ENCODE assay signal across 8 cellular contexts in the genomic region with DNA sequence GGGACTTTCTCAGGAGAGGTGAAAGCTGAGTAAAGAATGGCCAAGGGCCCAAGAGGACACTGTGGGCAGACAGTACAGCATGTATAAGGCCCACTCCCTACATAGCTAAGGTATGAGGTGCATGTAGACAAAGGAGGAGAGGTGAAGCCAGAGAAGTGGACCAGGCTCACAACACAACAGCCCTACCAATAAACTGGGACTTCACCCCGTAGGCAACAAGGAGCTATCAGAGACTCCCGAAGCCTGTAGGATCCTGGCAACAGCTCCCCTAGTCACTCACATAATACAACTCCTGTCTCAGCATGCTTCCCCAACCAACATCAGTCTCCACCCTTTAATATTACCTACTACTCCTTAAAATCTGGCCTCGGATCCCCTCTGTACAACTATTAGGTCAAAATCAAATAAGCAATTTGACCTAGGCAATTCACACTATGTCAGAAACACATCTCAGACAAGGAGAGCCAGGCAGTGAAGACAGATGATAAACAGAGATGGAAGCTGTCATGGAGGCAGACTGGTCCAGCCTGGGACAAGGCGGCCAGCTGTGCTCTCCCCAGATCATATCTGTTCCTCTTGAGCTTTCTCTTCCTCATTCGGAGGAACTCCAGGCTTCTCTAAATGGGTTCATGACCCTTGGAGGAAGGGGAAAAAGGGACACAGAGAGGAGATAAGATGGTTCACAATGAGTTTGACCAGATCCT. TPM values are rescaled to one million over a fixed set of nuclear protein-coding genes. Genes with fewer than 3 reads are reported as not detected.
A peak's percentile ranks its signal among the peaks of the same experiment; 100 is the strongest.
DNase-seq lines count a peak whose midpoint lies in the region; TF ChIP-seq lines count a peak whose summit lies in the region.

No MANE protein-coding gene starts in this region.

- H3K27me3 ChIP-seq in BLaER1 treated with 17β-estradiol and CSF1 and Interleukin-3, amounts not matched to agents 10 nM and 100 nM = no peaks in the 10 kb centered on the region
- H3K27me3 ChIP-seq in muscle layer of duodenum (ENCODE audit: low read depth, low read length) = no peaks in the 10 kb centered on the region

- DNase-seq in LNCaP clone FGC (ENCODE audit: low read depth) (no peak), SW 1271 (lab: John Stamatoyannopoulos, UW) (no peak), NCI-H446 (lab: John Stamatoyannopoulos, UW) (no peak), NCI-H128 (lab: John Stamatoyannopoulos, UW; ENCODE audit: unreplicated experiment) (no peak)
- DNase-seq in activated CD8-positive, alpha-beta memory T cell treated with anti-CD3 and anti-CD28 coated beads, Interleukin-2, amount 50 U/mL, for 48 hours = no peak

- H3K36me3 ChIP-seq in BLaER1 treated with 17β-estradiol and CSF1 and Interleukin-3, amounts not matched to agents 10 nM and 100 nM = peaks cover 0 to 34% (median 22%) of the 10 kb centered on the region in 11 experiments; a peak in 18 of 22 replicates
- H3K36me3 ChIP-seq in muscle layer of duodenum (ENCODE audit: control insufficient read depth in 1 of 2, insufficient read depth in 2 of 2, low read length in 2 of 2) = no peaks in the 10 kb centered on the region

- H3K9me3 Mint-ChIP-seq in brain = peaks cover 0 to 2% (median 0%) of the 10 kb centered on the region in 5 experiments

- peaks cover 14% of the 10 kb centered on the region for H3K36me3 Mint-ChIP-seq in brain

- peak overlapping the region; percentile 63 to 95 (median 83) for H3K27ac Mint-ChIP-seq in brain

- no peaks in the 10 kb centered on the region for H3K9me3 ChIP-seq in BLaER1 treated with 17β-estradiol and CSF1 and Interleukin-3, amounts not matched to agents 10 nM and 100 nM (replicated peaks in 1 of 11)
- H3K9me3 ChIP-seq in muscle layer of duodenum (ENCODE audit: control insufficient read depth in 1 of 2, low read length in 2 of 2) = no peaks in the 10 kb centered on the region

- H3K27ac ChIP-seq in BLaER1 treated with 17β-estradiol and CSF1 and Interleukin-3, amounts not matched to agents 10 nM and 100 nM = peak overlapping the region in 9 of 11 experiments; percentile 77 to 91 (median 87); a peak in 12 of 22 replicates
- H3K27ac ChIP-seq in muscle layer of duodenum (ENCODE audit: low read length) = no peak overlapping the region

- H3K4me2 ChIP-seq in BLaER1 treated with 17β-estradiol and CSF1 and Interleukin-3, amounts not matched to agents 10 nM and 100 nM = peak overlapping the region; percentile 89 to 100 (median 96)

- H4K20me1 ChIP-seq in BLaER1 treated with 17β-estradiol and CSF1 and Interleukin-3, amounts not matched to agents 10 nM and 100 nM = peaks cover 0 to 60% (median 23%) of the 10 kb centered on the region in 11 experiments; a peak in 17 of 22 replicates

- H3K4me3 Mint-ChIP-seq in brain = peak overlapping the region; percentile 93 to 95 (median 94)

- H3K4me1 Mint-ChIP-seq in brain = peaks cover 26% of the 10 kb centered on the region

- peaks cover 29 to 57% (median 37%) of the 10 kb centered on the region in 10 experiments for H3K4me1 ChIP-seq in BLaER1 treated with 17β-estradiol and CSF1 and Interleukin-3, amounts not matched to agents 10 nM and 100 nM
- peaks cover 19 to 24% of the 10 kb centered on the region in 2 donors for H3K4me1 ChIP-seq in muscle layer of duodenum (ENCODE audit: control insufficient read depth in 1 of 2, insufficient read depth in 2 of 2, low read length in 2 of 2)

- H3K27me3 Mint-ChIP-seq in brain = peaks cover 4% of the 10 kb centered on the region

- TF ChIP-seq CTCF in LNCaP clone FGC (IDR thresholded peaks at IDR 0.05; ENCODE audit: control insufficient read depth, extremely low read depth, insufficient read depth) = no peak
- TF ChIP-seq CTCF in brain (conservative IDR thresholded peaks at IDR 0.05) = no peak

- peak overlapping the region; percentile 78 to 92 (median 88); a peak in 19 of 22 replicates for H3K9ac ChIP-seq in BLaER1 treated with 17β-estradiol and CSF1 and Interleukin-3, amounts not matched to agents 10 nM and 100 nM

- peak overlapping the region; percentile 68 to 88 (median 73) for H3K4me3 ChIP-seq in BLaER1 treated with 17β-estradiol and CSF1 and Interleukin-3, amounts not matched to agents 10 nM and 100 nM
- H3K4me3 ChIP-seq in LNCaP clone FGC (ENCODE audit: low read depth, low read length) = peak overlapping the region; percentile 76
- peak overlapping the region; percentile 63 to 81 for H3K4me3 ChIP-seq in muscle layer of duodenum (ENCODE audit: low read depth in 1 of 2, low read length in 2 of 2)

RNA-seq across cellular contexts. Expression of a gene that starts 1.4 kb away (rescaled TPM):
- 18.2 TPM for polyA plus RNA-seq in brain (ENCODE audit: insufficient read depth, low read depth, low replicate concordance)
